8 cellular contexts compared by ENCODE assay signal in the genomic region with DNA sequence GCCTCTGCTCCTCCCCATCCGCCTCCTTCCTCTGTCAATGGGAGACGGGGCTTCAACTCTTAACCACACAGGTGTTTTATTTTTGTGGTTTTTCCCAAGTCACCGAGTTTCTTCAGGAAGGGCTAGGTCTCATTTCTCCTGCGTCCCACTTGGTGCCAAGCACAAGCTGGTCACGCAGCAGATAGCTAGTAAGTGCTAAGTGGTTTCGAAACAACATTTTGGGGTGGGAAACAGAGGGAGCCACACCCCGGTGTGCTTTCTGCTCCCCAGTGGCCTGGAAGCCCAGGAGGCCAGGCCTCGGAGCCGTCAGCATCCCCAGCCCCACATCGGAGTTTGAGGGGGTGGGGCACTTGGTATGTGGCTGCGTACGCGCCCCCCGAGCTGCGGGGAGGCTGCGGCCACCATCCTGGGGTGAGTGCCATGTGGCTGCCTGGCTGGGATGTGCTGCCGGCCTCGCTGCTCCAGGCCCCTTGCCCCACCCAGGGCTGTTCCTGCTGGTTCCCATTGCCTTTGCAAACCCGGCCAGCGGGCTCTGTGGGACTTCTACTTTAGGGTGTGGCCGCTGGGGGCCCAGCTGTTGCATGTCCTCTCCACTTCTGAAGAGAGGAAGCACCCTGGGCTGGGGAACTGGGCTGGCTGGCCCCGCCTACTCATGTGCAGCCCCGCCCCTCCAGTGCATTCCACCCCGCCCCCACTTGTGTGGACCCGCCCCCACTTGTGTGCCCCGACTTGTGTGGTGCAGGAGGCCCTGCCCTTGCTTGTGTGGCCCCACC. TPM values are rescaled to one million over a fixed set of nuclear protein-coding genes. Genes with fewer than 3 reads are reported as not detected.
DNase-seq lines count a peak whose midpoint lies in the region; ATAC-seq lines count a peak whose summit lies in the region.

No MANE protein-coding gene starts in this region.

- peaks cover 2% of the 10 kb centered on the region for H3K27me3 Mint-ChIP-seq in activated CD8-positive, alpha-beta T cell treated with anti-CD3 and anti-CD28 coated beads, Interleukin-2, amount 10 ng/mL, durations not matched to agents 7 days and 5 days (ENCODE audit: low read depth)

- H3K36me3 Mint-ChIP-seq in activated CD8-positive, alpha-beta T cell treated with anti-CD3 and anti-CD28 coated beads, Interleukin-2, amount 10 ng/mL, durations not matched to agents 7 days and 5 days (ENCODE audit: low read depth), result no peaks in the 10 kb centered on the region

- no peaks in the 10 kb centered on the region for H3K9me3 Mint-ChIP-seq in activated CD8-positive, alpha-beta T cell treated with anti-CD3 and anti-CD28 coated beads, Interleukin-2, amount 10 ng/mL, durations not matched to agents 7 days and 5 days (ENCODE audit: insufficient read depth)

- peak; percentile 66 for DNase-seq in A172 (ENCODE audit: low spot score)
- peak in 73 of 76 experiments; percentile 10 to 87 (median 73) for DNase-seq in HUDEP-2 (lab: John Stamatoyannopoulos, UW; ENCODE audit: unreplicated experiment in 76 of 76)
- DNase-seq in activated CD8-positive, alpha-beta T cell treated with anti-CD3 and anti-CD28 coated beads, Interleukin-2, amount 10 ng/mL, durations not matched to agents 7 days and 5 days, result peak; percentile 57
- DNase-seq in iPS DF 19.7 (ENCODE audit: low read depth, low spot score), result peak; percentile 15
- DNase-seq in NCI-H1694 treated with DMSO at 0.1 percent for 48 hours (lab: John Stamatoyannopoulos, UW), result no peak
- no peak for DNase-seq in SHP77 (lab: John Stamatoyannopoulos, UW)

- POLR2A ChIA-PET in activated CD8-positive, alpha-beta T cell treated with anti-CD3 and anti-CD28 coated beads, Interleukin-2, amount 10 ng/mL, durations not matched to agents 7 days and 5 days (lab: Charles Lee), result no interaction called here

- H3K4me1 Mint-ChIP-seq in activated CD8-positive, alpha-beta T cell treated with anti-CD3 and anti-CD28 coated beads, Interleukin-2, amount 10 ng/mL, durations not matched to agents 7 days and 5 days (ENCODE audit: low read depth), result peaks cover 31% of the 10 kb centered on the region

- CTCF ChIA-PET in activated CD8-positive, alpha-beta T cell treated with anti-CD3 and anti-CD28 coated beads, Interleukin-2, amount 10 ng/mL, durations not matched to agents 7 days and 5 days (lab: Charles Lee), result interaction anchor here (1.5 kb wide), 1 partner anchor 67 kb away, joined by 3 read pairs; no protein-coding TSS in a partner anchor

- ATAC-seq in activated CD8-positive, alpha-beta T cell treated with anti-CD3 and anti-CD28 coated beads, Interleukin-2, amount 10 ng/mL, durations not matched to agents 7 days and 5 days, result no peak
- ATAC-seq in HG03135 (IDR thresholded peaks at IDR 0.05; ENCODE audit: unreplicated experiment) (no peak), GM19455 (IDR thresholded peaks at IDR 0.05; ENCODE audit: unreplicated experiment) (no peak)

- H3K4me3 Mint-ChIP-seq in activated CD8-positive, alpha-beta T cell treated with anti-CD3 and anti-CD28 coated beads, Interleukin-2, amount 10 ng/mL, durations not matched to agents 7 days and 5 days, result no peak overlapping the region

- H3K27ac Mint-ChIP-seq in activated CD8-positive, alpha-beta T cell treated with anti-CD3 and anti-CD28 coated beads, Interleukin-2, amount 10 ng/mL, durations not matched to agents 7 days and 5 days, result no peak overlapping the region

RNA-seq across cellular contexts. Expression of gene BAIAP2, which starts 55.6 kb away (rescaled TPM):
- total RNA-seq in A172 (2014; rRNA removed; shearing (Covaris generic)), result 83.1 and 89.5 TPM in 2 replicates
- 1 to 10 TPM; 5.0 to 5.8 TPM for total RNA-seq in activated CD8-positive, alpha-beta T cell treated with anti-CD3 and anti-CD28 coated beads, Interleukin-2, amount 10 ng/mL, durations not matched to agents 7 days and 5 days

Comparison
In these comparisons a context has a peak if more than half of its experiments do, and no peak if none do; other contexts are left out.
1. DNase-seq: peak in A172 (single experiment), HUDEP-2 (73 of 76), activated CD8-positive, alpha-beta T cell treated with anti-CD3 and anti-CD28 coated beads, Interleukin-2, amount 10 ng/mL, durations not matched to agents 7 days and 5 days (single experiment) and iPS DF 19.7 (single experiment); none in NCI-H1694 treated with DMSO at 0.1 percent for 48 hours (single experiment) and SHP77 (0 of 2).
2. RNA of gene BAIAP2, which starts 55.6 kb away (total RNA-seq): 83.1 to 89.5 TPM in A172; 5.0 to 5.8 TPM in activated CD8-positive, alpha-beta T cell treated with anti-CD3 and anti-CD28 coated beads, Interleukin-2, amount 10 ng/mL, durations not matched to agents 7 days and 5 days; every median in the first group is over 10 times any median in the second.